Comparison of ENCODE assay signal across 8 cellular contexts in genomic region chr1:165632152-165632469, GRCh38. TPM values are rescaled to one million over a fixed set of nuclear protein-coding genes. Genes with fewer than 3 reads are reported as not detected.
A peak's percentile ranks its signal among the peaks of the same experiment; 100 is the strongest.
DNase-seq lines count a peak whose midpoint lies in the region; ATAC-seq and TF ChIP-seq lines count a peak whose summit lies in the region.

No MANE protein-coding gene starts in this region.

- peaks cover 0 to 21% (median 0%) of the 10 kb centered on the region in 9 donors for H3K36me3 ChIP-seq in heart right ventricle

- H3K9me3 ChIP-seq in heart right ventricle (no peaks in the 10 kb centered on the region), mononuclear cell (ENCODE audit: low read depth, low read length) (no peaks in the 10 kb centered on the region)

- H3K4me1 ChIP-seq in heart right ventricle (peaks cover 3 to 60% (median 47%) of the 10 kb centered on the region in 9 donors), mononuclear cell (ENCODE audit: insufficient read depth, low read length) (peaks cover 54% of the 10 kb centered on the region)

- H3K27ac ChIP-seq in heart right ventricle (peak overlapping the region; percentile 87 to 97 (median 92)), coronary artery (peak overlapping the region; percentile 87 to 98)

- H3K4me3 ChIP-seq in heart right ventricle (peak overlapping the region; percentile 66 to 96 (median 81)), coronary artery (peak overlapping the region; percentile 99), mononuclear cell (ENCODE audit: low read length) (peak overlapping the region; percentile 79)

- 4 to 7% methylated on average over 5 of the region's 5 CpGs for WGBS in heart right ventricle, 2 donors

- no peak for DNase-seq in heart right ventricle
- no peak for DNase-seq in cardiac septum (ENCODE audit: low spot score)
- no peak for DNase-seq in coronary artery (ENCODE audit: low spot score)
- no peak for DNase-seq in NCI-H1105 treated with DMSO at 0.1 percent for 48 hours (lab: John Stamatoyannopoulos, UW)
- no peak for DNase-seq in activated CD8-positive, alpha-beta memory T cell treated with anti-CD3 and anti-CD28 coated beads for 24 hours
- no peak for DNase-seq in NCI-H1694 (lab: John Stamatoyannopoulos, UW)

- intact Hi-C loops in heart right ventricle (cut with DNase I) (loop anchor here in 2 of 10 donors (5.0 to 10.0 kb wide), 2 partner anchors 65 to 133 kb away; partner anchors contain the start of genes ALDH9A1 (in 2 of the 2) and TMCO1 (in 1 of the 2)), cardiac septum (cut with DNase I) (loop anchor here (2.0 to 10.0 kb wide), 3 partner anchors 67 to 263 kb away; partner anchors contain the start of gene ALDH9A1)

- ATAC-seq in heart right ventricle, result peak in 2 of 8 donors; percentile 0 to 2
- ATAC-seq in HG02840 (IDR thresholded peaks at IDR 0.05; ENCODE audit: low FRiP score, unreplicated experiment), result no peak

- no peaks in the 10 kb centered on the region for H3K27me3 ChIP-seq in heart right ventricle
- no peaks in the 10 kb centered on the region for H3K27me3 ChIP-seq in mononuclear cell (ENCODE audit: insufficient read depth, low read length)

- TF ChIP-seq CTCF in heart right ventricle (IDR thresholded peaks at IDR 0.05), result no peak
- TF ChIP-seq CTCF in coronary artery (IDR thresholded peaks at IDR 0.05), result no peak

RNA-seq across cellular contexts. Expression of gene MGST3, which starts 1.1 kb away (rescaled TPM):
- total RNA-seq in heart right ventricle (1,000 to 10,000 TPM in 1 of 10 donors, 100 to 1,000 TPM in 9; 545 to 1,002 (median 844) TPM), cardiac septum (998 TPM), mononuclear cell (17.8 TPM)
- polyA plus RNA-seq in heart right ventricle, result 100 to 1,000 TPM; 425 to 837 TPM

Comparison
In these comparisons a context has a peak if more than half of its experiments do, and no peak if none do; other contexts are left out.
1. RNA of gene MGST3, which starts 1.1 kb away (total RNA-seq): 998 TPM in cardiac septum (single experiment) and 545 to 1,002 TPM in heart right ventricle; 17.8 TPM in mononuclear cell (single experiment); every median in the first group is over 10 times any median in the second.
2. Peak in every context shown above with its lines, with median percentiles within 50 percentile points of each other: H3K4me3 ChIP-seq.